36 cellular contexts compared by ENCODE assay signal in the genomic region with DNA sequence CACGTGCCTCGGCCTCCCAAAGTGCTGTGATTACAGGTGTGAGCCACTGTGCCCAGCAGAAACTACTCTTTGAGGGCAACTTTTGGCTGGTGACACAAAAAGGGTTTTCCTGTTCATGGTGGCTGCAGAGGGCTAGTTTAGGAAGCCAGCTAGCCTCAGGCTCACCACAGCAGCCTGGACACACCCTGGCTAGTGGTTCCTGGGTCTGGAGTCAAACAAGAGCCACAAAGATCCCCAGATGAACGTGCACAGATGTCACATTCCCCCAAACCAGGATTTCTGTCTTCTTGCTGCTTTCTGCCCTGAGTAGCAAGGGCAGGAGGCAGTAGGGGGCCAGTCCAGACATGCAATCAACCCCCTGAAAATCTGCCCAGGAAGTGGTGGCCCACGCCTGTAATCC. TPM values are rescaled to one million over a fixed set of nuclear protein-coding genes. Genes with fewer than 3 reads are reported as not detected.
DNase-seq lines count a peak whose midpoint lies in the region; ATAC-seq and TF ChIP-seq lines count a peak whose summit lies in the region.
"Had no signal": no experiment of that assay in that cellular context is flagged by ENCODE, and none has a peak within 500 bp of the region (broad histone marks: within the 10 kb centered on the region; RNA-seq: fewer than 3 reads in every experiment).

No MANE protein-coding gene starts in this region.

- no peak for TF ChIP-seq POLR2A in breast epithelium (IDR thresholded peaks at IDR 0.05)
- no peak for TF ChIP-seq POLR2A in gastroesophageal sphincter (IDR thresholded peaks at IDR 0.05)

- H3K36me3 ChIP-seq in breast epithelium (no peaks in the 10 kb centered on the region), smooth muscle cell (ENCODE audit: low read depth) (peaks cover 10% of the 10 kb centered on the region), gastroesophageal sphincter (peaks cover 0 to 29% of the 10 kb centered on the region in 2 donors)
- H3K36me3 ChIP-seq: BE2C, cardiac muscle cell had no signal

- ATAC-seq in GM18519 (IDR thresholded peaks at IDR 0.05; ENCODE audit: low FRiP score, unreplicated experiment) (no peak), gastroesophageal sphincter (no peak)
- ATAC-seq: activated CD4-positive, CD25-positive, alpha-beta regulatory T cell treated with anti-CD3 and anti-CD28 coated beads, Interleukin-2, amount 50 U/mL, for 24 hours; effector memory CD8-positive, alpha-beta T cell; esophagus mucosa; left lung; naive thymus-derived CD8-positive, alpha-beta T cell had no signal

- no peak for TF ChIP-seq CTCF in MCF 10A (IDR thresholded peaks at IDR 0.05; ENCODE audit: unreplicated experiment)
- no peak for TF ChIP-seq CTCF in breast epithelium (IDR thresholded peaks at IDR 0.05)
- TF ChIP-seq CTCF in smooth muscle cell (IDR thresholded peaks at IDR 0.05; ENCODE audit: borderline replicate concordance, insufficient read depth, poor library complexity, severe bottlenecking): no peak
- TF ChIP-seq CTCF in gastroesophageal sphincter (IDR thresholded peaks at IDR 0.05): no peak

- H3K27me3 Mint-ChIP-seq in MCF 10A (ENCODE audit: insufficient read depth, unreplicated experiment): no peaks in the 10 kb centered on the region
- H3K27me3 Mint-ChIP-seq: effector memory CD8-positive, alpha-beta T cell; naive thymus-derived CD8-positive, alpha-beta T cell had no signal

- POLR2A ChIA-PET in MCF 10A (lab: Yijun Ruan, JAX) (interaction anchor here (0.6 to 1.1 kb wide), 2 partner anchors 59 to 72 kb away, joined by 3 to 4 read pairs; no protein-coding TSS in a partner anchor), HEK293T (lab: Yijun Ruan, JAX) (interaction anchor here (1.1 kb wide), 1 partner anchor 41 kb away, joined by 3 read pairs; no protein-coding TSS in a partner anchor)

- peak overlapping the region; percentile 19 for H3K27ac Mint-ChIP-seq in MCF 10A (ENCODE audit: low read depth, unreplicated experiment)
- H3K27ac Mint-ChIP-seq: effector memory CD8-positive, alpha-beta T cell; H9; mesothelial cell of epicardium had no signal

- no peaks in the 10 kb centered on the region for H3K9me3 Mint-ChIP-seq in MCF 10A (ENCODE audit: unreplicated experiment)
- H3K9me3 Mint-ChIP-seq: effector memory CD8-positive, alpha-beta T cell; H9; mesothelial cell of epicardium; naive thymus-derived CD8-positive, alpha-beta T cell had no signal

- peaks cover 6% of the 10 kb centered on the region for H3F3A ChIP-seq in smooth muscle cell (ENCODE audit: low read depth)

- TF ChIP-seq EP300 in gastroesophageal sphincter (IDR thresholded peaks at IDR 0.05): no peak

- DNase-seq in MCF 10A (ENCODE audit: unreplicated experiment) (no peak), breast epithelium (ENCODE audit: low spot score in 2 of 2) (no peak), MV-4-11 (lab: John Stamatoyannopoulos, UW) (peak; percentile 86), epithelial cell of prostate (ENCODE audit: low read depth, low spot score) (no peak), smooth muscle cell (lab: John Stamatoyannopoulos, UW; ENCODE audit: unreplicated experiment) (no peak), HEK293T (ENCODE audit: extremely low spot score) (no peak)
- DNase-seq: ACHN; activated naive CD4-positive, alpha-beta T cell treated with anti-CD3 and anti-CD28 coated beads, Interleukin-2, amount 50 U/mL, for 16 hours; activated T-cell treated with anti-CD3 and anti-CD28 coated beads, Interleukin-2, amount 50 U/mL, for 48 hours; BE2C; Caco-2; DMS79 treated with DMSO at 0.1 percent for 48 hours; effector memory CD8-positive, alpha-beta T cell; foreskin fibroblast; GF-D8; H9; left lung; naive thymus-derived CD8-positive, alpha-beta T cell; NCI-H1417 treated with DMSO at 0.1 percent for 48 hours; NCI-H2081 treated with DMSO at 0.1 percent for 48 hours; NCI-H345; stimulated activated CD4-positive, alpha-beta T cell treated with anti-CD3 and anti-CD28 coated beads, Interleukin-2, amount 100 ng/mL, for 48 hours; substantia nigra; upper lobe of left lung had no signal

- H3K27ac ChIP-seq in breast epithelium (no peak overlapping the region), epithelial cell of prostate (peak overlapping the region; percentile 96), smooth muscle cell (ENCODE audit: low read depth) (peak overlapping the region; percentile 40), gastroesophageal sphincter (peak overlapping the region in 1 of 4 donors; percentile 40)
- H3K27ac ChIP-seq: cardiac muscle cell, coronary artery, hepatocyte, left lung, upper lobe of left lung had no signal

- no peak overlapping the region for H2AFZ ChIP-seq in smooth muscle cell (ENCODE audit: low read depth)
- H2AFZ ChIP-seq: hepatocyte had no signal

- 77% methylated on average over 4 of the region's 4 CpGs for WGBS in smooth muscle cell (ENCODE audit: low lambda C conversion rate)
- 86 to 100% methylated on average over 1 of the region's 4 CpGs for WGBS in gastroesophageal sphincter (ENCODE audit: low coverage in 1 of 2), 2 donors

- no peaks in the 10 kb centered on the region for H3K27me3 ChIP-seq in breast epithelium
- H3K27me3 ChIP-seq in smooth muscle cell (ENCODE audit: low read depth): no peaks in the 10 kb centered on the region
- H3K27me3 ChIP-seq in gastroesophageal sphincter: no peaks in the 10 kb centered on the region
- H3K27me3 ChIP-seq: BE2C, hepatocyte, left lung, upper lobe of left lung had no signal

- intact Hi-C loops in MCF 10A (cut with micrococcal nuclease): no loop called here
- intact Hi-C loops in breast epithelium (cut with DNase I; ENCODE audit: low total_unique reads): no loop called here

- BruUV-seq in MCF 10A (replicated peaks; lab: Mats Ljungman, UMichigan): no TSS peak

- H3K9me3 ChIP-seq in breast epithelium (no peaks in the 10 kb centered on the region), smooth muscle cell (replicated peaks; ENCODE audit: low read depth) (no peaks in the 10 kb centered on the region), gastroesophageal sphincter (no peaks in the 10 kb centered on the region)
- H3K9me3 ChIP-seq: BE2C, Caco-2, left lung, upper lobe of left lung had no signal

- H3K4me2 ChIP-seq in smooth muscle cell: no peak overlapping the region
- H3K4me2 ChIP-seq: hepatocyte had no signal

- CTCF ChIA-PET in MCF 10A (lab: Yijun Ruan, JAX) (interaction anchor here (1.2 to 23.2 kb wide), 2 partner anchors 12 to 88 kb away, joined by 4 to 1450 read pairs; no protein-coding TSS in a partner anchor), HEK293T (lab: Yijun Ruan, JAX) (no interaction called here)

- H3K9ac ChIP-seq in smooth muscle cell (ENCODE audit: low read depth): no peak overlapping the region

- peaks cover 44% of the 10 kb centered on the region for H4K20me1 ChIP-seq in smooth muscle cell (ENCODE audit: low read depth)

- H3K4me1 ChIP-seq in breast epithelium (peaks cover 0 to under 1% of the 10 kb centered on the region in 2 donors), smooth muscle cell (ENCODE audit: low read depth) (no peaks in the 10 kb centered on the region), gastroesophageal sphincter (peaks cover 0 to 81% (median 14%) of the 10 kb centered on the region in 3 donors)
- H3K4me1 ChIP-seq: BE2C had no signal

- peaks cover 36% of the 10 kb centered on the region for H3K36me3 Mint-ChIP-seq in MCF 10A (ENCODE audit: insufficient read depth, unreplicated experiment)
- H3K36me3 Mint-ChIP-seq: mesothelial cell of epicardium; naive thymus-derived CD8-positive, alpha-beta T cell had no signal

- H3K4me3 ChIP-seq in breast epithelium: no peak overlapping the region
- no peak overlapping the region for H3K4me3 ChIP-seq in smooth muscle cell
- no peak overlapping the region for H3K4me3 ChIP-seq in gastroesophageal sphincter
- H3K4me3 ChIP-seq: cardiac muscle cell, coronary artery, hepatocyte, left lung, upper lobe of left lung had no signal

- peaks cover 24% of the 10 kb centered on the region for H3K4me1 Mint-ChIP-seq in MCF 10A (ENCODE audit: insufficient read depth, unreplicated experiment)

- peaks cover 37% of the 10 kb centered on the region for H3K79me2 ChIP-seq in smooth muscle cell (ENCODE audit: low read depth)
- H3K79me2 ChIP-seq: hepatocyte had no signal

- H3K4me3 Mint-ChIP-seq in MCF 10A (ENCODE audit: unreplicated experiment): no peak overlapping the region
- H3K4me3 Mint-ChIP-seq: effector memory CD8-positive, alpha-beta T cell; H9; mesothelial cell of epicardium; naive thymus-derived CD8-positive, alpha-beta T cell had no signal

TF ChIP-seq in HEK293T, 16 proteins besides CTCF, POLR2A, EP300 and RAD21 (continues in another document):
- TF ChIP-seq ARNT (IDR thresholded peaks at IDR 0.05): no peak
- TF ChIP-seq CTBP1 (IDR thresholded peaks at IDR 0.05; ENCODE audit: borderline replicate concordance): no peak
- TF ChIP-seq FOXK2 (IDR thresholded peaks at IDR 0.05): no peak
- no peak for TF ChIP-seq FOXM1 (IDR thresholded peaks at IDR 0.05; ENCODE audit: borderline replicate concordance)
- no peak for TF ChIP-seq TARDBP (IDR thresholded peaks at IDR 0.05)
- TF ChIP-seq HDGF (IDR thresholded peaks at IDR 0.05; ENCODE audit: borderline replicate concordance): no peak
- TF ChIP-seq, protein P1, sequence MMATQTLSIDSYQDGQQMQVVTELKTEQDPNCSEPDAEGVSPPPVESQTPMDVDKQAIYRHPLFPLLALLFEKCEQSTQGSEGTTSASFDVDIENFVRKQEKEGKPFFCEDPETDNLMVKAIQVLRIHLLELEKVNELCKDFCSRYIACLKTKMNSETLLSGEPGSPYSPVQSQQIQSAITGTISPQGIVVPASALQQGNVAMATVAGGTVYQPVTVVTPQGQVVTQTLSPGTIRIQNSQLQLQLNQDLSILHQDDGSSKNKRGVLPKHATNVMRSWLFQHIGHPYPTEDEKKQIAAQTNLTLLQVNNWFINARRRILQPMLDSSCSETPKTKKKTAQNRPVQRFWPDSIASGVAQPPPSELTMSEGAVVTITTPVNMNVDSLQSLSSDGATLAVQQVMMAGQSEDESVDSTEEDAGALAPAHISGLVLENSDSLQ (IDR thresholded peaks at IDR 0.05): no peak
- TF ChIP-seq BHLHE40 (IDR thresholded peaks at IDR 0.05; ENCODE audit: borderline replicate concordance): no peak
- no peak for TF ChIP-seq LEF1 (IDR thresholded peaks at IDR 0.05; ENCODE audit: borderline replicate concordance)
- no peak for TF ChIP-seq ZNF384 (IDR thresholded peaks at IDR 0.05)
- TF ChIP-seq FOXA1 (IDR thresholded peaks at IDR 0.05): no peak
- no peak for TF ChIP-seq SP1 (IDR thresholded peaks at IDR 0.05)

RNA-seq across cellular contexts. Expression of a gene that starts 6.8 kb away (rescaled TPM):
- 20.6 and 55.7 TPM in 2 replicates for total RNA-seq in MCF 10A (2022)
- 10 to 100 TPM in 2 of 3 donors, 1 to 10 TPM in 1; 4.3 to 22.9 (median 13.5) TPM for total RNA-seq in breast epithelium
- total RNA-seq in smooth muscle cell: 36.7 and 46.0 TPM in 2 replicates
- polyA plus RNA-seq in smooth muscle cell: 33.8 and 37.1 TPM in 2 replicates
- 10 to 100 TPM in 1 of 4 donors, 1 to 10 TPM in 3; 4.7 to 17.4 (median 6.6) TPM for total RNA-seq in gastroesophageal sphincter

RNA-seq across cellular contexts. Expression of a gene that starts 20.4 kb away (rescaled TPM):
- total RNA-seq in MCF 10A (2022) (0.37 TPM in 1 of 2 replicates, not detected in the other), breast epithelium (not detected), smooth muscle cell (not detected in 2 replicates), gastroesophageal sphincter (not detected)
- not detected in 2 replicates for polyA plus RNA-seq in smooth muscle cell
- total RNA-seq: activated CD8-positive, alpha-beta memory T cell treated with anti-CD3 and anti-CD28 coated beads for 36 hours; cardiac muscle cell; HT1080; left lung; M059J; naive thymus-derived CD8-positive, alpha-beta T cell; renal cortical epithelial cell had no signal
- polyA plus RNA-seq: cardiac muscle cell; naive thymus-derived CD8-positive, alpha-beta T cell had no signal

RNA-seq across cellular contexts. Expression of a gene that starts 36.7 kb away (rescaled TPM):
- total RNA-seq in MCF 10A (2022) (94.7 and 102 TPM in 2 replicates), breast epithelium (10 to 100 TPM; 72.2 to 93.4 (median 86.3) TPM), smooth muscle cell (140 and 154 TPM in 2 replicates), gastroesophageal sphincter (10 to 100 TPM; 66.1 to 99.7 (median 92.8) TPM)
- 145 and 159 TPM in 2 replicates for polyA plus RNA-seq in smooth muscle cell

Comparison
In these comparisons a context has a peak if more than half of its experiments do, and no peak if none do; other contexts are left out.
1. H3K27ac ChIP-seq: peak in epithelial cell of prostate (single experiment) and smooth muscle cell (single experiment); none in breast epithelium (0 of 2).